Comparison of ENCODE assay signal across 1 cellular context in the genomic region with DNA sequence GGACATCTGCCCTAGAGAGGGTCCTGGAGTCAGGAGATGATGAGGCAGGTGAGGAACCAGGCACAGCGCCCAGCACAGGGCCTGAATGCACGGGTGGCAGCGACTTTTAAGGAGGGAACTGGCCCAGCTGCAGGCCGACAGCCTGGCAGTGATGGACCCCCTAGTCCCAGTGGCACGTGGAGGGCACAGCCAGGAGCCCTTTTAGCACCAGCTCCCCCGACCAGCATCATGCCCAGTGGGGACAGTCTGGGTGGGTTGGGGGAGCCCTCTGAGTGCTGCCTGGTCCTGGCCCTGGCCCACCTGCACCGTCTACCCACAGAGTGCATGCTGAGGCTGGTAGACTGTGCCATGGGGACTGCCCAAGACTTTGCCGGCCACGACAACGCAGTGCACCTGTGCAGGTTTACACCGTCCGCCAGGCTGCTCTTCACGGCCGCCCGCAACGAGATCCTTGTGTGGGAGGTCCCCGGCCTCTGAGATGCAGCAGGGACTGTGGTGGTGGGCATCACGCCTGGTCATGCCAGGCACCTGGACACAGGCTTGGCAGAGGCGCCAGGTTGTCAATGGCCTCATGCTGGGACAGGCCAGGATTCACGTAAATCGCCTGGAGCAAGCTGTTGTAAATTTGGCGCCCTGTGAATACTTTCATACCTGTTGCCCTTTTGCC.
A peak's percentile ranks its signal among the peaks of the same experiment; 100 is the strongest.
TF ChIP-seq lines count a peak whose summit lies in the region.

No MANE protein-coding gene starts in this region.

TF ChIP-seq in GM12878, 131 proteins besides CTCF, POLR2A, EP300 and RAD21:
- TF ChIP-seq, protein P1, sequence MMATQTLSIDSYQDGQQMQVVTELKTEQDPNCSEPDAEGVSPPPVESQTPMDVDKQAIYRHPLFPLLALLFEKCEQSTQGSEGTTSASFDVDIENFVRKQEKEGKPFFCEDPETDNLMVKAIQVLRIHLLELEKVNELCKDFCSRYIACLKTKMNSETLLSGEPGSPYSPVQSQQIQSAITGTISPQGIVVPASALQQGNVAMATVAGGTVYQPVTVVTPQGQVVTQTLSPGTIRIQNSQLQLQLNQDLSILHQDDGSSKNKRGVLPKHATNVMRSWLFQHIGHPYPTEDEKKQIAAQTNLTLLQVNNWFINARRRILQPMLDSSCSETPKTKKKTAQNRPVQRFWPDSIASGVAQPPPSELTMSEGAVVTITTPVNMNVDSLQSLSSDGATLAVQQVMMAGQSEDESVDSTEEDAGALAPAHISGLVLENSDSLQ (IDR thresholded peaks at IDR 0.05), result no peak
- TF ChIP-seq HDGF (IDR thresholded peaks at IDR 0.05) (0 out of 2 replicates have a peak, but pooled peaks have one; percentile 71), KDM1A (IDR thresholded peaks at IDR 0.05; ENCODE audit: borderline replicate concordance) (no peak)
